In the genomic region with DNA sequence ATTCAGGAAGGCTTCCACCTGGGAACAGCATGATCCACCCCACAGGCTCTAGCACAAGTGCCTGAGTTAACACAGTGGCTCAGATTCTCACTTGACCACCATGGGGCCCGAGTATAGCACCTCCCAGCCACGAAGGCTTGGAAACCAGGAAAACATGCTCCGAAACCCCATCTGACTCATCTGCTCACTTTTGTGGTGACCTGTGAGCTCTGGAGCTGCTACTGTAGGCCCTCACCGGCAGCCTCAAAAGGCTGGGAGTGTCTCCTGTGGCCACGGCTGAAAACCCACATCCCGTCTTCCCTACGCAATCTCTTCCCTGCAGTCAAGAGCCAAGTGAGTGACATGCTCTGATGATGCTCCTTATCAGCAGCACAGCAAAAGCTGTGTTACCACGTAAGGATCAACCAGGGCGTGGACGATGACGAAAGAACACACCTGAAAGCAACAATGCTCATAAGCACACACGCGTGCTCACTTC, we compare ENCODE assay signal across 1 cellular context.
TF ChIP-seq lines count a peak whose summit lies in the region.

No MANE protein-coding gene starts in this region.

TF ChIP-seq in K562, 482 proteins besides CTCF, POLR2A, EP300 and RAD21 (continued from another document and continues in another):
- TF ChIP-seq, protein P1, sequence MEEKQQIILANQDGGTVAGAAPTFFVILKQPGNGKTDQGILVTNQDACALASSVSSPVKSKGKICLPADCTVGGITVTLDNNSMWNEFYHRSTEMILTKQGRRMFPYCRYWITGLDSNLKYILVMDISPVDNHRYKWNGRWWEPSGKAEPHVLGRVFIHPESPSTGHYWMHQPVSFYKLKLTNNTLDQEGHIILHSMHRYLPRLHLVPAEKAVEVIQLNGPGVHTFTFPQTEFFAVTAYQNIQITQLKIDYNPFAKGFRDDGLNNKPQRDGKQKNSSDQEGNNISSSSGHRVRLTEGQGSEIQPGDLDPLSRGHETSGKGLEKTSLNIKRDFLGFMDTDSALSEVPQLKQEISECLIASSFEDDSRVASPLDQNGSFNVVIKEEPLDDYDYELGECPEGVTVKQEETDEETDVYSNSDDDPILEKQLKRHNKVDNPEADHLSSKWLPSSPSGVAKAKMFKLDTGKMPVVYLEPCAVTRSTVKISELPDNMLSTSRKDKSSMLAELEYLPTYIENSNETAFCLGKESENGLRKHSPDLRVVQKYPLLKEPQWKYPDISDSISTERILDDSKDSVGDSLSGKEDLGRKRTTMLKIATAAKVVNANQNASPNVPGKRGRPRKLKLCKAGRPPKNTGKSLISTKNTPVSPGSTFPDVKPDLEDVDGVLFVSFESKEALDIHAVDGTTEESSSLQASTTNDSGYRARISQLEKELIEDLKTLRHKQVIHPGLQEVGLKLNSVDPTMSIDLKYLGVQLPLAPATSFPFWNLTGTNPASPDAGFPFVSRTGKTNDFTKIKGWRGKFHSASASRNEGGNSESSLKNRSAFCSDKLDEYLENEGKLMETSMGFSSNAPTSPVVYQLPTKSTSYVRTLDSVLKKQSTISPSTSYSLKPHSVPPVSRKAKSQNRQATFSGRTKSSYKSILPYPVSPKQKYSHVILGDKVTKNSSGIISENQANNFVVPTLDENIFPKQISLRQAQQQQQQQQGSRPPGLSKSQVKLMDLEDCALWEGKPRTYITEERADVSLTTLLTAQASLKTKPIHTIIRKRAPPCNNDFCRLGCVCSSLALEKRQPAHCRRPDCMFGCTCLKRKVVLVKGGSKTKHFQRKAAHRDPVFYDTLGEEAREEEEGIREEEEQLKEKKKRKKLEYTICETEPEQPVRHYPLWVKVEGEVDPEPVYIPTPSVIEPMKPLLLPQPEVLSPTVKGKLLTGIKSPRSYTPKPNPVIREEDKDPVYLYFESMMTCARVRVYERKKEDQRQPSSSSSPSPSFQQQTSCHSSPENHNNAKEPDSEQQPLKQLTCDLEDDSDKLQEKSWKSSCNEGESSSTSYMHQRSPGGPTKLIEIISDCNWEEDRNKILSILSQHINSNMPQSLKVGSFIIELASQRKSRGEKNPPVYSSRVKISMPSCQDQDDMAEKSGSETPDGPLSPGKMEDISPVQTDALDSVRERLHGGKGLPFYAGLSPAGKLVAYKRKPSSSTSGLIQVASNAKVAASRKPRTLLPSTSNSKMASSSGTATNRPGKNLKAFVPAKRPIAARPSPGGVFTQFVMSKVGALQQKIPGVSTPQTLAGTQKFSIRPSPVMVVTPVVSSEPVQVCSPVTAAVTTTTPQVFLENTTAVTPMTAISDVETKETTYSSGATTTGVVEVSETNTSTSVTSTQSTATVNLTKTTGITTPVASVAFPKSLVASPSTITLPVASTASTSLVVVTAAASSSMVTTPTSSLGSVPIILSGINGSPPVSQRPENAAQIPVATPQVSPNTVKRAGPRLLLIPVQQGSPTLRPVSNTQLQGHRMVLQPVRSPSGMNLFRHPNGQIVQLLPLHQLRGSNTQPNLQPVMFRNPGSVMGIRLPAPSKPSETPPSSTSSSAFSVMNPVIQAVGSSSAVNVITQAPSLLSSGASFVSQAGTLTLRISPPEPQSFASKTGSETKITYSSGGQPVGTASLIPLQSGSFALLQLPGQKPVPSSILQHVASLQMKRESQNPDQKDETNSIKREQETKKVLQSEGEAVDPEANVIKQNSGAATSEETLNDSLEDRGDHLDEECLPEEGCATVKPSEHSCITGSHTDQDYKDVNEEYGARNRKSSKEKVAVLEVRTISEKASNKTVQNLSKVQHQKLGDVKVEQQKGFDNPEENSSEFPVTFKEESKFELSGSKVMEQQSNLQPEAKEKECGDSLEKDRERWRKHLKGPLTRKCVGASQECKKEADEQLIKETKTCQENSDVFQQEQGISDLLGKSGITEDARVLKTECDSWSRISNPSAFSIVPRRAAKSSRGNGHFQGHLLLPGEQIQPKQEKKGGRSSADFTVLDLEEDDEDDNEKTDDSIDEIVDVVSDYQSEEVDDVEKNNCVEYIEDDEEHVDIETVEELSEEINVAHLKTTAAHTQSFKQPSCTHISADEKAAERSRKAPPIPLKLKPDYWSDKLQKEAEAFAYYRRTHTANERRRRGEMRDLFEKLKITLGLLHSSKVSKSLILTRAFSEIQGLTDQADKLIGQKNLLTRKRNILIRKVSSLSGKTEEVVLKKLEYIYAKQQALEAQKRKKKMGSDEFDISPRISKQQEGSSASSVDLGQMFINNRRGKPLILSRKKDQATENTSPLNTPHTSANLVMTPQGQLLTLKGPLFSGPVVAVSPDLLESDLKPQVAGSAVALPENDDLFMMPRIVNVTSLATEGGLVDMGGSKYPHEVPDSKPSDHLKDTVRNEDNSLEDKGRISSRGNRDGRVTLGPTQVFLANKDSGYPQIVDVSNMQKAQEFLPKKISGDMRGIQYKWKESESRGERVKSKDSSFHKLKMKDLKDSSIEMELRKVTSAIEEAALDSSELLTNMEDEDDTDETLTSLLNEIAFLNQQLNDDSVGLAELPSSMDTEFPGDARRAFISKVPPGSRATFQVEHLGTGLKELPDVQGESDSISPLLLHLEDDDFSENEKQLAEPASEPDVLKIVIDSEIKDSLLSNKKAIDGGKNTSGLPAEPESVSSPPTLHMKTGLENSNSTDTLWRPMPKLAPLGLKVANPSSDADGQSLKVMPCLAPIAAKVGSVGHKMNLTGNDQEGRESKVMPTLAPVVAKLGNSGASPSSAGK (IDR thresholded peaks at IDR 0.05) = peak; percentile 49
- peak; percentile 93 for TF ChIP-seq KLF16 (IDR thresholded peaks at IDR 0.05)
- peak in 1 of 2 experiments; percentile 25 for TF ChIP-seq E2F6 (IDR thresholded peaks at IDR 0.05; ENCODE audit: borderline replicate concordance in 1 of 2, extremely low read depth in 1 of 2, insufficient read depth in 1 of 2, insufficient read length in 1 of 2, low read depth in 1 of 2, low read length in 1 of 2, poor library complexity in 1 of 2, severe bottlenecking in 1 of 2)
- TF ChIP-seq, protein P2, sequence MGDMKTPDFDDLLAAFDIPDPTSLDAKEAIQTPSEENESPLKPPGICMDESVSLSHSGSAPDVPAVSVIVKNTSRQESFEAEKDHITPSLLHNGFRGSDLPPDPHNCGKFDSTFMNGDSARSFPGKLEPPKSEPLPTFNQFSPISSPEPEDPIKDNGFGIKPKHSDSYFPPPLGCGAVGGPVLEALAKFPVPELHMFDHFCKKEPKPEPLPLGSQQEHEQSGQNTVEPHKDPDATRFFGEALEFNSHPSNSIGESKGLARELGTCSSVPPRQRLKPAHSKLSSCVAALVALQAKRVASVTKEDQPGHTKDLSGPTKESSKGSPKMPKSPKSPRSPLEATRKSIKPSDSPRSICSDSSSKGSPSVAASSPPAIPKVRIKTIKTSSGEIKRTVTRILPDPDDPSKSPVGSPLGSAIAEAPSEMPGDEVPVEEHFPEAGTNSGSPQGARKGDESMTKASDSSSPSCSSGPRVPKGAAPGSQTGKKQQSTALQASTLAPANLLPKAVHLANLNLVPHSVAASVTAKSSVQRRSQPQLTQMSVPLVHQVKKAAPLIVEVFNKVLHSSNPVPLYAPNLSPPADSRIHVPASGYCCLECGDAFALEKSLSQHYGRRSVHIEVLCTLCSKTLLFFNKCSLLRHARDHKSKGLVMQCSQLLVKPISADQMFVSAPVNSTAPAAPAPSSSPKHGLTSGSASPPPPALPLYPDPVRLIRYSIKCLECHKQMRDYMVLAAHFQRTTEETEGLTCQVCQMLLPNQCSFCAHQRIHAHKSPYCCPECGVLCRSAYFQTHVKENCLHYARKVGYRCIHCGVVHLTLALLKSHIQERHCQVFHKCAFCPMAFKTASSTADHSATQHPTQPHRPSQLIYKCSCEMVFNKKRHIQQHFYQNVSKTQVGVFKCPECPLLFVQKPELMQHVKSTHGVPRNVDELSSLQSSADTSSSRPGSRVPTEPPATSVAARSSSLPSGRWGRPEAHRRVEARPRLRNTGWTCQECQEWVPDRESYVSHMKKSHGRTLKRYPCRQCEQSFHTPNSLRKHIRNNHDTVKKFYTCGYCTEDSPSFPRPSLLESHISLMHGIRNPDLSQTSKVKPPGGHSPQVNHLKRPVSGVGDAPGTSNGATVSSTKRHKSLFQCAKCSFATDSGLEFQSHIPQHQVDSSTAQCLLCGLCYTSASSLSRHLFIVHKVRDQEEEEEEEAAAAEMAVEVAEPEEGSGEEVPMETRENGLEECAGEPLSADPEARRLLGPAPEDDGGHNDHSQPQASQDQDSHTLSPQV (IDR thresholded peaks at IDR 0.05) = peak; percentile 52; the same call in 1 of the 2 replicates
- peak; percentile 96 for TF ChIP-seq ARID1B (IDR thresholded peaks at IDR 0.05)
- TF ChIP-seq SOX6 (IDR thresholded peaks at IDR 0.05) = peak; percentile 93
- TF ChIP-seq DMBX1 (CRISPR knock-in tag; IDR thresholded peaks at IDR 0.05; ENCODE audit: borderline replicate concordance) = peak; percentile 84; the same call in 1 of the 2 replicates
- TF ChIP-seq SAP30 (IDR thresholded peaks at IDR 0.05; ENCODE audit: borderline replicate concordance, insufficient read depth, low read depth, low read length, poor library complexity, severe bottlenecking) = no peak
- peak; percentile 88 for TF ChIP-seq JUND (IDR thresholded peaks at IDR 0.05; ENCODE audit: borderline replicate concordance, low read depth, low read length)
- TF ChIP-seq JUND (tag; IDR thresholded peaks at IDR 0.05; ENCODE audit: borderline replicate concordance, low read depth, low read length) = peak; percentile 74; the same call in 1 of the 3 replicates
- peak; percentile 38; the same call in 1 of the 2 replicates for TF ChIP-seq CC2D1A (IDR thresholded peaks at IDR 0.05)
- TF ChIP-seq LEF1 (IDR thresholded peaks at IDR 0.05) = peak; percentile 86; the same call in 1 of the 2 replicates
- peak; percentile 93 for TF ChIP-seq DPF2 (IDR thresholded peaks at IDR 0.05)
- peak in 1 of 2 experiments; percentile 95; a peak in 2 of 4 replicates for TF ChIP-seq ZMIZ1 (IDR thresholded peaks at IDR 0.05; ENCODE audit: low read depth in 2 of 2, low read length in 2 of 2)
- peak; percentile 99 for TF ChIP-seq ETV5 (CRISPR knock-in tag; IDR thresholded peaks at IDR 0.05; ENCODE audit: low read depth)
- peak; percentile 96; the same call in 1 of the 2 replicates for TF ChIP-seq ZNF609 (CRISPR knock-in tag; IDR thresholded peaks at IDR 0.05; ENCODE audit: borderline replicate concordance)
- TF ChIP-seq ZBTB17 (CRISPR knock-in tag; IDR thresholded peaks at IDR 0.05) = peak; percentile 43; the same call in 1 of the 2 replicates
- TF ChIP-seq ZNF717 (CRISPR knock-in tag; IDR thresholded peaks at IDR 0.05) = no peak
- TF ChIP-seq SMARCA5 (IDR thresholded peaks at IDR 0.05) = 0 out of 2 replicates have a peak, but pooled peaks have one; percentile 6
